1 cellular context compared by ENCODE assay signal in the genomic region with DNA sequence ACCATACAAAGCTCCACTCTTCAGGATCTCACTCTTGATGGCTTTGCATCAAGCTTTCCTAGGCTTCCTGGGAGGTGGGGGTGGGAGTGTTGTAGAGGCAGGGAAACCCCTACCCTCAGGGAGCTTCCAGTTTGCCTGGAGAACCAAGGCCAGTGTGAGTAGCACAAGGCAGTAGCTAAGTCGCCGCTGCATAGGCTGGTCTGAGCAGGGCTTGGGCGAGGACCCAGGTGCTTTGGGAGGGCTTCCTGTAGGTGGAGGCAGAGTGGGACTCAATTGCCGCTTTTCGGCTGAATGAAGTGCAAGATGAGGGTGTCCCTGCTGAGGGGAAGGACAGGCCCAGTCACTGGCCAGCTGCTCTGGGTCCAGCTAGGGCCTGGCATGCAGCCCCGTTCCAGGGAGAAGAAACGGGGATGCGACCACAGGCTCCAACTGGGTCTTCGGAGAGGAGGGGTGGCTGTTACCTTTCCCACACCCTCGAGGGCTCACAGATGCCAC.
TF ChIP-seq lines count a peak whose summit lies in the region.

No MANE protein-coding gene starts in this region.

TF ChIP-seq in HepG2, 621 proteins besides CTCF, POLR2A, EP300 and RAD21:
- TF ChIP-seq ZBTB7A (CRISPR knock-in tag; IDR thresholded peaks at IDR 0.05) (no peak), EED (CRISPR knock-in tag; IDR thresholded peaks at IDR 0.05) (0 out of 2 replicates have a peak, but pooled peaks have one; percentile 25), RAD51 (IDR thresholded peaks at IDR 0.05; ENCODE audit: borderline replicate concordance) (no peak)
TF ChIP-seq in HepG2: peak in this region for 1.
